In genomic region chr1:155244368-155245162, GRCh38 we compare ENCODE assay signal across 8 cellular contexts. TPM values are rescaled to one million over a fixed set of nuclear protein-coding genes. Genes with fewer than 3 reads are reported as not detected.
DNase-seq lines count a peak whose midpoint lies in the region; TF ChIP-seq lines count a peak whose summit lies in the region.

No MANE protein-coding gene starts in this region.

- H3K4me1 ChIP-seq in HAP-1: peaks cover 21% of the 10 kb centered on the region
- H3K4me1 ChIP-seq in neural progenitor cell: peaks cover 9% of the 10 kb centered on the region
- peaks cover 30% of the 10 kb centered on the region for H3K4me1 ChIP-seq in stomach smooth muscle (ENCODE audit: control insufficient read depth, insufficient read depth, low read length)

- H3K9me3 ChIP-seq in HAP-1: no peaks in the 10 kb centered on the region
- no peaks in the 10 kb centered on the region for H3K9me3 ChIP-seq in MG63
- H3K9me3 ChIP-seq in neural progenitor cell (ENCODE audit: low read depth): no peaks in the 10 kb centered on the region
- H3K9me3 ChIP-seq in stomach smooth muscle (ENCODE audit: control insufficient read depth in 2 of 2, low read length in 2 of 2): no peaks in the 10 kb centered on the region

- peak; percentile 8 for TF ChIP-seq CTCF in foreskin fibroblast (IDR thresholded peaks at IDR 0.05; ENCODE audit: low read depth, low read length)
- peak; percentile 47 for TF ChIP-seq CTCF in neural progenitor cell (IDR thresholded peaks at IDR 0.05)

- H3K27me3 ChIP-seq in HAP-1 (ENCODE audit: low read depth) (no peaks in the 10 kb centered on the region), MG63 (no peaks in the 10 kb centered on the region), neural progenitor cell (no peaks in the 10 kb centered on the region), stomach smooth muscle (ENCODE audit: control insufficient read depth in 1 of 2, insufficient read depth in 2 of 2, low read length in 2 of 2) (no peaks in the 10 kb centered on the region)

- H3K36me3 Mint-ChIP-seq in neural progenitor cell: peaks cover 8% of the 10 kb centered on the region

- peaks cover 2% of the 10 kb centered on the region for H3K9me3 Mint-ChIP-seq in neural progenitor cell

- H3K4me1 Mint-ChIP-seq in neural progenitor cell: peaks cover 45% of the 10 kb centered on the region

- in situ Hi-C loops in HAP-1 (cut with MboI; ENCODE audit: low sequenced_read_pairs): no loop called here

- peak overlapping the region; percentile 80 for H3K4me2 ChIP-seq in neural progenitor cell

- peaks cover 10% of the 10 kb centered on the region for H3K27me3 Mint-ChIP-seq in neural progenitor cell (ENCODE audit: insufficient read depth, low read depth)

- peaks cover 21% of the 10 kb centered on the region for H3K36me3 ChIP-seq in HAP-1 (replicated peaks)
- peaks cover 27% of the 10 kb centered on the region for H3K36me3 ChIP-seq in MG63
- H3K36me3 ChIP-seq in neural progenitor cell: no peaks in the 10 kb centered on the region
- peaks cover 9 to 13% of the 10 kb centered on the region in 2 donors for H3K36me3 ChIP-seq in stomach smooth muscle (ENCODE audit: control insufficient read depth in 2 of 2, insufficient read depth in 2 of 2, low read length in 2 of 2)

- H3F3A ChIP-seq in neural progenitor cell (ENCODE audit: low read depth): peaks cover 53% of the 10 kb centered on the region

- no peaks in the 10 kb centered on the region for H3K79me2 ChIP-seq in neural progenitor cell (ENCODE audit: low read depth)

- H3K4me3 ChIP-seq in HAP-1: peak overlapping the region; percentile 42
- peak overlapping the region; percentile 82 for H3K4me3 ChIP-seq in MG63
- H3K4me3 ChIP-seq in foreskin fibroblast (ENCODE audit: low read depth in 1 of 2, low read length in 2 of 2): peak overlapping the region; percentile 75 to 77
- peak overlapping the region; percentile 52 for H3K4me3 ChIP-seq in neural progenitor cell
- H3K4me3 ChIP-seq in stomach smooth muscle (ENCODE audit: low read length in 2 of 2): peak overlapping the region; percentile 81 to 91

- H3K9ac ChIP-seq in neural progenitor cell: peak overlapping the region; percentile 41
- H3K9ac ChIP-seq in stomach smooth muscle (ENCODE audit: low read length in 2 of 2): peak overlapping the region; percentile 80 to 82

- H3K27ac Mint-ChIP-seq in neural progenitor cell: peak overlapping the region; percentile 91

- peak overlapping the region; percentile 74 for H3K27ac ChIP-seq in neural progenitor cell
- peak overlapping the region; percentile 87 for H3K27ac ChIP-seq in stomach smooth muscle (ENCODE audit: low read length)

- H3K4me3 Mint-ChIP-seq in neural progenitor cell: peak overlapping the region; percentile 83

- H2AFZ ChIP-seq in neural progenitor cell (replicated peaks): peak overlapping the region; percentile 65

- no peaks in the 10 kb centered on the region for H4K20me1 ChIP-seq in neural progenitor cell (ENCODE audit: low read depth)

- DNase-seq in GF-D8 (lab: John Stamatoyannopoulos, UW): peak; percentile 98
- peak; percentile 99 for DNase-seq in HAP-1 (ENCODE audit: low spot score in 2 of 2)
- DNase-seq in MG63: peak; percentile 99
- DNase-seq in SHP77 (lab: John Stamatoyannopoulos, UW): peak; percentile 100
- peak; percentile 87 for DNase-seq in activated gamma-delta T cell (lab: John Stamatoyannopoulos, UW)
- DNase-seq in foreskin fibroblast: peak; percentile 98 to 99
- peak; percentile 96 for DNase-seq in neural progenitor cell (ENCODE audit: low spot score)

RNA-seq across cellular contexts. Expression of gene ENTREP3, which starts 10.7 kb away (rescaled TPM):
- 7.7 and 9.2 TPM in 2 replicates for total RNA-seq in MG63 (2014; rRNA removed; shearing (Covaris generic); ENCODE audit: low replicate concordance)
- total RNA-seq in neural progenitor cell (ENCODE audit: low replicate concordance): 4.8 and 14.9 TPM in 2 replicates

RNA-seq across cellular contexts. Expression of gene SCAMP3, which starts 17.6 kb away (rescaled TPM):
- total RNA-seq in MG63 (2014; rRNA removed; shearing (Covaris generic); ENCODE audit: low replicate concordance): 116 TPM in 2 replicates
- total RNA-seq in neural progenitor cell (ENCODE audit: low replicate concordance): 21.8 and 44.8 TPM in 2 replicates

RNA-seq across cellular contexts. Expression of gene CLK2, which starts 28.7 kb away (rescaled TPM):
- 21.8 and 28.3 TPM in 2 replicates for total RNA-seq in MG63 (2014; rRNA removed; shearing (Covaris generic); ENCODE audit: low replicate concordance)
- total RNA-seq in neural progenitor cell (ENCODE audit: low replicate concordance): 41.7 and 62.2 TPM in 2 replicates

RNA-seq across cellular contexts. Expression of gene HCN3, which starts 32.7 kb away (rescaled TPM):
- 0.10 and 1.2 TPM in 2 replicates for total RNA-seq in MG63 (2014; rRNA removed; shearing (Covaris generic); ENCODE audit: low replicate concordance)
- 1.9 and 5.9 TPM in 2 replicates for total RNA-seq in neural progenitor cell (ENCODE audit: low replicate concordance)

RNA-seq across cellular contexts. Expression of gene MTX1, which starts 36.1 kb away (rescaled TPM):
- total RNA-seq in MG63 (2014; rRNA removed; shearing (Covaris generic); ENCODE audit: low replicate concordance): 97.2 and 100 TPM in 2 replicates
- total RNA-seq in neural progenitor cell (ENCODE audit: low replicate concordance): 25.6 and 46.5 TPM in 2 replicates

Comparison
In these comparisons a context has a peak if more than half of its experiments do, and no peak if none do; other contexts are left out.
1. Peak in every context shown above with its lines: DNase-seq, H3K4me3 ChIP-seq and H3K27ac ChIP-seq.